In genomic region chr16:77736879-77737278, GRCh38 we compare ENCODE assay signal across 1 cellular context.
TF ChIP-seq lines count a peak whose summit lies in the region.

No MANE protein-coding gene starts in this region.

TF ChIP-seq in HepG2, 621 proteins besides CTCF, POLR2A, EP300 and RAD21 (continued from another document and continues in another):
- peak; percentile 88 for TF ChIP-seq PAXIP1 (CRISPR knock-in tag; conservative IDR thresholded peaks at IDR 0.05)
- no peak for TF ChIP-seq RXRA (CRISPR knock-in tag; IDR thresholded peaks at IDR 0.05)
- peak; percentile 83 for TF ChIP-seq SAP130 (CRISPR knock-in tag; IDR thresholded peaks at IDR 0.05; ENCODE audit: low read depth)
- peak; percentile 89 for TF ChIP-seq ATF2 (CRISPR knock-in tag; IDR thresholded peaks at IDR 0.05)
- peak; percentile 68; the same call in 1 of the 2 replicates for TF ChIP-seq MLX (CRISPR knock-in tag; IDR thresholded peaks at IDR 0.05)
- no peak for TF ChIP-seq ZNF256 (CRISPR knock-in tag; conservative IDR thresholded peaks at IDR 0.05)
- TF ChIP-seq RNF219 (CRISPR knock-in tag; IDR thresholded peaks at IDR 0.05) = no peak
- no peak for TF ChIP-seq LBX2 (CRISPR knock-in tag; IDR thresholded peaks at IDR 0.05; ENCODE audit: borderline replicate concordance)
- no peak for TF ChIP-seq ZC3H4 (CRISPR knock-in tag; IDR thresholded peaks at IDR 0.05; ENCODE audit: borderline replicate concordance)
- TF ChIP-seq ZNF609 (CRISPR knock-in tag; IDR thresholded peaks at IDR 0.05; ENCODE audit: borderline replicate concordance) = peak; percentile 32; the same call in 1 of the 2 replicates
- no peak for TF ChIP-seq ZNF20 (CRISPR knock-in tag; IDR thresholded peaks at IDR 0.05)
- TF ChIP-seq SMAD3 (CRISPR knock-in tag; IDR thresholded peaks at IDR 0.05) = peak; percentile 63; the same call in 1 of the 2 replicates
- no peak for TF ChIP-seq THAP7 (CRISPR knock-in tag; IDR thresholded peaks at IDR 0.05)
- TF ChIP-seq TGIF2 (CRISPR knock-in tag; IDR thresholded peaks at IDR 0.05) = no peak
- TF ChIP-seq TBP (CRISPR knock-in tag; IDR thresholded peaks at IDR 0.05) = no peak
- TF ChIP-seq ZNF841 (CRISPR knock-in tag; IDR thresholded peaks at IDR 0.05; ENCODE audit: borderline replicate concordance) = no peak
- no peak for TF ChIP-seq ZFX (CRISPR knock-in tag; IDR thresholded peaks at IDR 0.05; ENCODE audit: low read depth)
- TF ChIP-seq KMT2B (CRISPR knock-in tag; IDR thresholded peaks at IDR 0.05) = 0 out of 2 replicates have a peak, but pooled peaks have one; percentile 35
- 0 out of 4 replicates have a peak, but pooled peaks of 1 of the 2 experiments have one; percentile 34 for TF ChIP-seq HMGXB4 (CRISPR knock-in tag; IDR thresholded peaks at IDR 0.05; ENCODE audit: borderline replicate concordance in 1 of 2, low read depth in 1 of 2)
- no peak for TF ChIP-seq HDAC6 (IDR thresholded peaks at IDR 0.05; ENCODE audit: low read depth, low read length)
- TF ChIP-seq NPAS2 (CRISPR knock-in tag; IDR thresholded peaks at IDR 0.05; ENCODE audit: borderline replicate concordance) = no peak
- no peak for TF ChIP-seq ZNF34 (CRISPR knock-in tag; IDR thresholded peaks at IDR 0.05; ENCODE audit: borderline replicate concordance)
- no peak for TF ChIP-seq ZNF251 (CRISPR knock-in tag; IDR thresholded peaks at IDR 0.05)
- no peak for TF ChIP-seq BCL3 (CRISPR knock-in tag; IDR thresholded peaks at IDR 0.05)
- TF ChIP-seq ZNF543 (CRISPR knock-in tag; IDR thresholded peaks at IDR 0.05) = no peak
- TF ChIP-seq ZSCAN31 (CRISPR knock-in tag; IDR thresholded peaks at IDR 0.05; ENCODE audit: low read depth) = no peak
- TF ChIP-seq STAT5B (CRISPR knock-in tag; IDR thresholded peaks at IDR 0.05) = no peak
- peak; percentile 83; the same call in 1 of the 2 replicates for TF ChIP-seq PPARG (CRISPR knock-in tag; conservative IDR thresholded peaks at IDR 0.05)
- no peak for TF ChIP-seq DMAP1 (CRISPR knock-in tag; IDR thresholded peaks at IDR 0.05)
- no peak for TF ChIP-seq ZNF550 (CRISPR knock-in tag; IDR thresholded peaks at IDR 0.05; ENCODE audit: borderline replicate concordance)
- TF ChIP-seq UBTF (CRISPR knock-in tag; IDR thresholded peaks at IDR 0.05) = no peak
- no peak for TF ChIP-seq ZNF253 (CRISPR knock-in tag; IDR thresholded peaks at IDR 0.05; ENCODE audit: borderline replicate concordance)
- TF ChIP-seq ZNF639 (CRISPR knock-in tag; conservative IDR thresholded peaks at IDR 0.05) = no peak
- no peak for TF ChIP-seq ZSCAN25 (CRISPR knock-in tag; IDR thresholded peaks at IDR 0.05)
- TF ChIP-seq CREB3 (CRISPR knock-in tag; IDR thresholded peaks at IDR 0.05) = no peak
- TF ChIP-seq KLF9 (CRISPR knock-in tag; IDR thresholded peaks at IDR 0.05; ENCODE audit: low read depth) = no peak
- TF ChIP-seq ZNF747 (CRISPR knock-in tag; IDR thresholded peaks at IDR 0.05; ENCODE audit: borderline replicate concordance) = no peak
